Comparison of ENCODE assay signal across 1 cellular context in genomic region chr7:2099036-2099957, GRCh38.
TF ChIP-seq lines count a peak whose summit lies in the region.

No MANE protein-coding gene starts in this region.

TF ChIP-seq in GM12878, 131 proteins besides CTCF, POLR2A, EP300 and RAD21 (continued from another document):
- TF ChIP-seq SPI1 (IDR thresholded peaks at IDR 0.05; ENCODE audit: borderline replicate concordance, insufficient read depth, low read depth, low read length) (peak; percentile 10; the same call in 1 of the 2 replicates), NR2C1 (IDR thresholded peaks at IDR 0.05) (no peak)
TF ChIP-seq in GM12878: peak in this region for 1.
